In genomic region chr16:89202422-89203215, GRCh38 we compare ENCODE assay signal across 11 cellular contexts. TPM values are rescaled to one million over a fixed set of nuclear protein-coding genes. Genes with fewer than 3 reads are reported as not detected.
A peak's percentile ranks its signal among the peaks of the same experiment; 100 is the strongest.
DNase-seq lines count a peak whose midpoint lies in the region; ATAC-seq, FAIRE-seq and TF ChIP-seq lines count a peak whose summit lies in the region.
"Had no signal": no experiment of that assay in that cellular context is flagged by ENCODE, and none has a peak within 500 bp of the region (broad histone marks: within the 10 kb centered on the region; RNA-seq: fewer than 3 reads in every experiment).

No MANE protein-coding gene starts in this region.

- FAIRE-seq in kidney (lab: Jason Lieb, UNC), result no peak

- CTCF ChIA-PET in activated naive CD4-positive, alpha-beta T cell treated with anti-CD3 and anti-CD28 coated beads, Interleukin-2, amount 10 ng/mL, durations not matched to agents 7 days and 5 days (lab: Charles Lee), result no interaction called here
- CTCF ChIA-PET in activated CD8-positive, alpha-beta T cell treated with anti-CD3 and anti-CD28 coated beads, Interleukin-2, amount 10 ng/mL, durations not matched to agents 7 days and 5 days (lab: Charles Lee), result no interaction called here

- DNase-seq in activated naive CD4-positive, alpha-beta T cell treated with anti-CD3 and anti-CD28 coated beads, Interleukin-2, amount 10 ng/mL, durations not matched to agents 7 days and 5 days, result no peak
- no peak for DNase-seq in activated naive CD4-positive, alpha-beta T cell treated with anti-CD3 and anti-CD28 coated beads, Interleukin-2, amount 50 U/mL, for 72 hours (ENCODE audit: low spot score in 2 of 2)
- DNase-seq in activated CD8-positive, alpha-beta T cell treated with anti-CD3 and anti-CD28 coated beads, Interleukin-2, amount 10 ng/mL, durations not matched to agents 7 days and 5 days, result no peak
- DNase-seq in kidney, result peak; percentile 58
- no peak for DNase-seq in stimulated activated naive CD8-positive, alpha-beta T cell treated with anti-CD3 and anti-CD28 coated beads, Interleukin-15, amount 100 ng/mL, for 72 hours
- DNase-seq in thyroid gland, result no peak
- no peak for DNase-seq in NCI-H146 (lab: John Stamatoyannopoulos, UW)
- DNase-seq: AML-193 had no signal

- H3K27ac ChIP-seq in kidney (ENCODE audit: low read depth in 2 of 2, low read length in 2 of 2) (no peak overlapping the region), thyroid gland (no peak overlapping the region)
- H3K27ac ChIP-seq: foreskin keratinocyte, SK-N-MC had no signal

- H3K4me1 ChIP-seq in kidney (ENCODE audit: control insufficient read depth in 1 of 2, insufficient read depth in 1 of 2, low read depth in 1 of 2, low read length in 2 of 2), result peaks cover 0 to 2% of the 10 kb centered on the region in 2 donors
- H3K4me1 ChIP-seq in thyroid gland, result peaks cover 0 to 4% of the 10 kb centered on the region in 2 donors
- H3K4me1 ChIP-seq: foreskin keratinocyte had no signal

- TF ChIP-seq CTCF in kidney (IDR thresholded peaks at IDR 0.05; ENCODE audit: borderline replicate concordance, extremely low read depth, insufficient read depth) (no peak), thyroid gland (IDR thresholded peaks at IDR 0.05) (no peak)

- intact Hi-C loops in kidney (cut with DNase I) (no loop called here), thyroid gland (cut with DNase I) (no loop called here)

- no peak overlapping the region for H3K9ac ChIP-seq in kidney (ENCODE audit: low read length in 2 of 2)

- H3K36me3 ChIP-seq in kidney (ENCODE audit: control insufficient read depth in 1 of 2, insufficient read depth in 2 of 2, low read length in 2 of 2) (no peaks in the 10 kb centered on the region), thyroid gland (no peaks in the 10 kb centered on the region)

- H3K27ac Mint-ChIP-seq in activated naive CD4-positive, alpha-beta T cell treated with anti-CD3 and anti-CD28 coated beads, Interleukin-2, amount 10 ng/mL, durations not matched to agents 7 days and 5 days, result no peak overlapping the region
- H3K27ac Mint-ChIP-seq in activated naive CD4-positive, alpha-beta T cell treated with anti-CD3 and anti-CD28 coated beads, Interleukin-2, amount 50 U/mL, for 72 hours, result no peak overlapping the region
- peak overlapping the region; percentile 20 for H3K27ac Mint-ChIP-seq in activated CD8-positive, alpha-beta T cell treated with anti-CD3 and anti-CD28 coated beads, Interleukin-2, amount 10 ng/mL, durations not matched to agents 7 days and 5 days
- no peak overlapping the region for H3K27ac Mint-ChIP-seq in stimulated activated naive CD8-positive, alpha-beta T cell treated with anti-CD3 and anti-CD28 coated beads, Interleukin-15, amount 100 ng/mL, for 72 hours

- peaks cover 68% of the 10 kb centered on the region for H3K27me3 Mint-ChIP-seq in activated naive CD4-positive, alpha-beta T cell treated with anti-CD3 and anti-CD28 coated beads, Interleukin-2, amount 10 ng/mL, durations not matched to agents 7 days and 5 days
- H3K27me3 Mint-ChIP-seq in activated CD8-positive, alpha-beta T cell treated with anti-CD3 and anti-CD28 coated beads, Interleukin-2, amount 10 ng/mL, durations not matched to agents 7 days and 5 days (ENCODE audit: low read depth), result peaks cover 34% of the 10 kb centered on the region
- peaks cover 73% of the 10 kb centered on the region for H3K27me3 Mint-ChIP-seq in stimulated activated naive CD8-positive, alpha-beta T cell treated with anti-CD3 and anti-CD28 coated beads, Interleukin-15, amount 100 ng/mL, for 72 hours

- POLR2A ChIA-PET in activated CD8-positive, alpha-beta T cell treated with anti-CD3 and anti-CD28 coated beads, Interleukin-2, amount 10 ng/mL, durations not matched to agents 7 days and 5 days (lab: Charles Lee), result no interaction called here

- no peak for TF ChIP-seq POLR2A in thyroid gland (IDR thresholded peaks at IDR 0.05)

- peaks cover 16% of the 10 kb centered on the region for H3K4me1 Mint-ChIP-seq in activated naive CD4-positive, alpha-beta T cell treated with anti-CD3 and anti-CD28 coated beads, Interleukin-2, amount 10 ng/mL, durations not matched to agents 7 days and 5 days
- peaks cover 11% of the 10 kb centered on the region for H3K4me1 Mint-ChIP-seq in activated CD8-positive, alpha-beta T cell treated with anti-CD3 and anti-CD28 coated beads, Interleukin-2, amount 10 ng/mL, durations not matched to agents 7 days and 5 days (ENCODE audit: low read depth)
- H3K4me1 Mint-ChIP-seq in stimulated activated naive CD8-positive, alpha-beta T cell treated with anti-CD3 and anti-CD28 coated beads, Interleukin-15, amount 100 ng/mL, for 72 hours, result peaks cover 12% of the 10 kb centered on the region

- peaks cover 18% of the 10 kb centered on the region for H3K27me3 ChIP-seq in thyroid gland

- ATAC-seq in activated naive CD4-positive, alpha-beta T cell treated with anti-CD3 and anti-CD28 coated beads, Interleukin-2, amount 50 U/mL, for 72 hours, result no peak
- ATAC-seq in activated CD8-positive, alpha-beta T cell treated with anti-CD3 and anti-CD28 coated beads, Interleukin-2, amount 10 ng/mL, durations not matched to agents 7 days and 5 days, result no peak
- ATAC-seq in stimulated activated naive CD8-positive, alpha-beta T cell treated with anti-CD3 and anti-CD28 coated beads, Interleukin-15, amount 100 ng/mL, for 72 hours, result no peak
- ATAC-seq in GM21367 (IDR thresholded peaks at IDR 0.05; ENCODE audit: unreplicated experiment), result no peak

- H3K9me3 ChIP-seq in kidney (ENCODE audit: control insufficient read depth in 1 of 2, low read length in 2 of 2) (no peaks in the 10 kb centered on the region), thyroid gland (no peaks in the 10 kb centered on the region)

- H3K36me3 Mint-ChIP-seq in activated naive CD4-positive, alpha-beta T cell treated with anti-CD3 and anti-CD28 coated beads, Interleukin-2, amount 10 ng/mL, durations not matched to agents 7 days and 5 days, result no peaks in the 10 kb centered on the region
- peaks cover 8 to 9% of the 10 kb centered on the region in 2 donors for H3K36me3 Mint-ChIP-seq in activated naive CD4-positive, alpha-beta T cell treated with anti-CD3 and anti-CD28 coated beads, Interleukin-2, amount 50 U/mL, for 72 hours
- no peaks in the 10 kb centered on the region for H3K36me3 Mint-ChIP-seq in activated CD8-positive, alpha-beta T cell treated with anti-CD3 and anti-CD28 coated beads, Interleukin-2, amount 10 ng/mL, durations not matched to agents 7 days and 5 days (ENCODE audit: low read depth)

- peak overlapping the region; percentile 31 for H3K4me3 Mint-ChIP-seq in activated naive CD4-positive, alpha-beta T cell treated with anti-CD3 and anti-CD28 coated beads, Interleukin-2, amount 10 ng/mL, durations not matched to agents 7 days and 5 days
- H3K4me3 Mint-ChIP-seq in activated CD8-positive, alpha-beta T cell treated with anti-CD3 and anti-CD28 coated beads, Interleukin-2, amount 10 ng/mL, durations not matched to agents 7 days and 5 days, result peak overlapping the region; percentile 34
- H3K4me3 Mint-ChIP-seq in stimulated activated naive CD8-positive, alpha-beta T cell treated with anti-CD3 and anti-CD28 coated beads, Interleukin-15, amount 100 ng/mL, for 72 hours, result peak overlapping the region; percentile 47 to 58

- no peaks in the 10 kb centered on the region for H3K9me3 Mint-ChIP-seq in activated naive CD4-positive, alpha-beta T cell treated with anti-CD3 and anti-CD28 coated beads, Interleukin-2, amount 10 ng/mL, durations not matched to agents 7 days and 5 days
- no peaks in the 10 kb centered on the region for H3K9me3 Mint-ChIP-seq in activated naive CD4-positive, alpha-beta T cell treated with anti-CD3 and anti-CD28 coated beads, Interleukin-2, amount 50 U/mL, for 72 hours
- H3K9me3 Mint-ChIP-seq in activated CD8-positive, alpha-beta T cell treated with anti-CD3 and anti-CD28 coated beads, Interleukin-2, amount 10 ng/mL, durations not matched to agents 7 days and 5 days (ENCODE audit: insufficient read depth), result no peaks in the 10 kb centered on the region
- H3K9me3 Mint-ChIP-seq in stimulated activated naive CD8-positive, alpha-beta T cell treated with anti-CD3 and anti-CD28 coated beads, Interleukin-15, amount 100 ng/mL, for 72 hours, result no peaks in the 10 kb centered on the region

- H3K4me3 ChIP-seq in kidney (ENCODE audit: low read length in 2 of 2) (peak overlapping the region; percentile 45 to 49), thyroid gland (replicated peaks in 1 of 3) (no peak overlapping the region)
- H3K4me3 ChIP-seq: SK-N-MC had no signal

- 48 to 57% methylated on average over 38 to 46 of the region's 49 CpGs for WGBS in thyroid gland, 2 donors

RNA-seq across cellular contexts. Expression of gene SLC22A31, which starts 2.3 kb away (rescaled TPM):
- total RNA-seq in activated naive CD4-positive, alpha-beta T cell treated with anti-CD3 and anti-CD28 coated beads, Interleukin-2, amount 50 U/mL, for 72 hours, result 1 to 10 TPM; 1.6 to 3.7 TPM
- total RNA-seq in activated CD8-positive, alpha-beta T cell treated with anti-CD3 and anti-CD28 coated beads, Interleukin-2, amount 10 ng/mL, durations not matched to agents 7 days and 5 days, result not detected
- total RNA-seq in kidney (1.8 TPM), thyroid gland (under 1 TPM in 1 of 4 donors, not detected in 3; 0.54 TPM)
- 0.47 TPM for polyA plus RNA-seq in kidney (ENCODE audit: insufficient read depth, low read depth, low replicate concordance)
- total RNA-seq: foreskin keratinocyte had no signal

RNA-seq across cellular contexts. Expression of gene ZNF778, which starts 14.9 kb away (rescaled TPM):
- 10 to 100 TPM in 1 of 2 donors, 1 to 10 TPM in 1; 6.1 to 12.2 TPM for total RNA-seq in activated naive CD4-positive, alpha-beta T cell treated with anti-CD3 and anti-CD28 coated beads, Interleukin-2, amount 50 U/mL, for 72 hours
- total RNA-seq in activated CD8-positive, alpha-beta T cell treated with anti-CD3 and anti-CD28 coated beads, Interleukin-2, amount 10 ng/mL, durations not matched to agents 7 days and 5 days, result 1 to 10 TPM; 4.9 to 7.4 TPM
- total RNA-seq in kidney, result 12.7 TPM
- 2.2 TPM for polyA plus RNA-seq in kidney (ENCODE audit: insufficient read depth, low read depth, low replicate concordance)
- 10 to 100 TPM; 17.5 to 36.4 (median 30.9) TPM for total RNA-seq in thyroid gland

RNA-seq across cellular contexts. Expression of gene CDH15, which starts 31.1 kb away (rescaled TPM):
- total RNA-seq in activated naive CD4-positive, alpha-beta T cell treated with anti-CD3 and anti-CD28 coated beads, Interleukin-2, amount 50 U/mL, for 72 hours, result under 1 TPM in 1 of 2 donors, not detected in 1; 0.75 TPM
- total RNA-seq in activated CD8-positive, alpha-beta T cell treated with anti-CD3 and anti-CD28 coated beads, Interleukin-2, amount 10 ng/mL, durations not matched to agents 7 days and 5 days, result not detected
- total RNA-seq in kidney (0.31 TPM), thyroid gland (not detected)
- polyA plus RNA-seq in kidney (ENCODE audit: insufficient read depth, low read depth, low replicate concordance), result 0.22 TPM
- total RNA-seq: foreskin keratinocyte had no signal

Comparison
In these comparisons a context has a peak if more than half of its experiments do, and no peak if none do; other contexts are left out.
1. H3K4me3 ChIP-seq: peak in kidney (2 of 2); none in thyroid gland (0 of 3).
2. Peak in every context shown above with its lines, with median percentiles within 50 percentile points of each other: H3K4me3 Mint-ChIP-seq.